1 cellular context compared by ENCODE assay signal in the genomic region with DNA sequence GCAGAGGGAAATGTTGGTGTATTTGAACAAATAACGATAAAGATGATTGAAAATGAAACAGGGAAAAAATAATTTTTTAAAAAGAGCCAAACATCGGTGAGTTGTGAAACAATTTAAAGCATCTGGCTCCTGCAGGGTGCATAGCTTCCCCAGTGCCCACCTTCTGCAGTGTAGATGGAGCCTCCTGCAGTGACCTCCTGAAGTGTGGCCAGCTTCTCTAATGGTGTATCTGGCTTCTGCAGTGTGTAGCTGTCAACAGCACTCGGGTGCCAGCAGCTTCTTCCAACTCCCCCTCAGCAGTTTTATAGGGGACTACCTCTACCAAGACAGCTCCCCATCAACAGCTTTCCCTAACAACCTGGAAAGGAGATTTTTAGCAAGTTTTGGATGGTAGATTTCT.
TF ChIP-seq lines count a peak whose summit lies in the region.

No MANE protein-coding gene starts in this region.

TF ChIP-seq in GM23338, 12 proteins besides CTCF, POLR2A, EP300 and RAD21:
- TF ChIP-seq, protein P1, sequence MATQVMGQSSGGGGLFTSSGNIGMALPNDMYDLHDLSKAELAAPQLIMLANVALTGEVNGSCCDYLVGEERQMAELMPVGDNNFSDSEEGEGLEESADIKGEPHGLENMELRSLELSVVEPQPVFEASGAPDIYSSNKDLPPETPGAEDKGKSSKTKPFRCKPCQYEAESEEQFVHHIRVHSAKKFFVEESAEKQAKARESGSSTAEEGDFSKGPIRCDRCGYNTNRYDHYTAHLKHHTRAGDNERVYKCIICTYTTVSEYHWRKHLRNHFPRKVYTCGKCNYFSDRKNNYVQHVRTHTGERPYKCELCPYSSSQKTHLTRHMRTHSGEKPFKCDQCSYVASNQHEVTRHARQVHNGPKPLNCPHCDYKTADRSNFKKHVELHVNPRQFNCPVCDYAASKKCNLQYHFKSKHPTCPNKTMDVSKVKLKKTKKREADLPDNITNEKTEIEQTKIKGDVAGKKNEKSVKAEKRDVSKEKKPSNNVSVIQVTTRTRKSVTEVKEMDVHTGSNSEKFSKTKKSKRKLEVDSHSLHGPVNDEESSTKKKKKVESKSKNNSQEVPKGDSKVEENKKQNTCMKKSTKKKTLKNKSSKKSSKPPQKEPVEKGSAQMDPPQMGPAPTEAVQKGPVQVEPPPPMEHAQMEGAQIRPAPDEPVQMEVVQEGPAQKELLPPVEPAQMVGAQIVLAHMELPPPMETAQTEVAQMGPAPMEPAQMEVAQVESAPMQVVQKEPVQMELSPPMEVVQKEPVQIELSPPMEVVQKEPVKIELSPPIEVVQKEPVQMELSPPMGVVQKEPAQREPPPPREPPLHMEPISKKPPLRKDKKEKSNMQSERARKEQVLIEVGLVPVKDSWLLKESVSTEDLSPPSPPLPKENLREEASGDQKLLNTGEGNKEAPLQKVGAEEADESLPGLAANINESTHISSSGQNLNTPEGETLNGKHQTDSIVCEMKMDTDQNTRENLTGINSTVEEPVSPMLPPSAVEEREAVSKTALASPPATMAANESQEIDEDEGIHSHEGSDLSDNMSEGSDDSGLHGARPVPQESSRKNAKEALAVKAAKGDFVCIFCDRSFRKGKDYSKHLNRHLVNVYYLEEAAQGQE (IDR thresholded peaks at IDR 0.05; ENCODE audit: unreplicated experiment): no peak
- TF ChIP-seq, protein P2, sequence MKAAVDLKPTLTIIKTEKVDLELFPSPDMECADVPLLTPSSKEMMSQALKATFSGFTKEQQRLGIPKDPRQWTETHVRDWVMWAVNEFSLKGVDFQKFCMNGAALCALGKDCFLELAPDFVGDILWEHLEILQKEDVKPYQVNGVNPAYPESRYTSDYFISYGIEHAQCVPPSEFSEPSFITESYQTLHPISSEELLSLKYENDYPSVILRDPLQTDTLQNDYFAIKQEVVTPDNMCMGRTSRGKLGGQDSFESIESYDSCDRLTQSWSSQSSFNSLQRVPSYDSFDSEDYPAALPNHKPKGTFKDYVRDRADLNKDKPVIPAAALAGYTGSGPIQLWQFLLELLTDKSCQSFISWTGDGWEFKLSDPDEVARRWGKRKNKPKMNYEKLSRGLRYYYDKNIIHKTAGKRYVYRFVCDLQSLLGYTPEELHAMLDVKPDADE (IDR thresholded peaks at IDR 0.05): no peak
- no peak for TF ChIP-seq NANOG (IDR thresholded peaks at IDR 0.05; ENCODE audit: borderline replicate concordance)
